ENCODE assay signal across 1 cellular context in genomic region chr1:219085988-219086387, GRCh38.
TF ChIP-seq lines count a peak whose summit lies in the region.

No MANE protein-coding gene starts in this region.

TF ChIP-seq in SK-N-SH, 30 proteins besides CTCF, POLR2A, EP300 and RAD21 (continued from another document):
- TF ChIP-seq TEAD4 (IDR thresholded peaks at IDR 0.05; ENCODE audit: borderline replicate concordance, insufficient read depth) (peak; percentile 34; the same call in 1 of the 2 replicates), TCF12 (IDR thresholded peaks at IDR 0.05) (peak; percentile 64), CHD2 (IDR thresholded peaks at IDR 0.05; ENCODE audit: low read length, partially characterized antibody) (no peak), GABPA (IDR thresholded peaks at IDR 0.05; ENCODE audit: low read depth) (no peak), NFIC (IDR thresholded peaks at IDR 0.05; ENCODE audit: borderline replicate concordance) (peak; percentile 28; the same call in 1 of the 2 replicates), POLR2AphosphoS5 (IDR thresholded peaks at IDR 0.05; ENCODE audit: low read depth, low read length) (no peak)
